In genomic region chr11:58958500-58958899, GRCh38 we compare ENCODE assay signal across 9 cellular contexts. TPM values are rescaled to one million over a fixed set of nuclear protein-coding genes. Genes with fewer than 3 reads are reported as not detected.
DNase-seq lines count a peak whose midpoint lies in the region; ATAC-seq and TF ChIP-seq lines count a peak whose summit lies in the region.
"Had no signal": no experiment of that assay in that cellular context is flagged by ENCODE, and none has a peak within 500 bp of the region (broad histone marks: within the 10 kb centered on the region; RNA-seq: fewer than 3 reads in every experiment).

No MANE protein-coding gene starts in this region.

- no peaks in the 10 kb centered on the region for H3K79me1 ChIP-seq in neuronal stem cell (ENCODE audit: low read depth, low read length)

- POLR2A ChIA-PET in OCI-LY7 (lab: Charles Lee), result interaction anchor here (1.0 kb wide), 1 partner anchor 200 kb away, joined by 3 read pairs; no protein-coding TSS in a partner anchor

- H2BK15ac ChIP-seq in neuronal stem cell (ENCODE audit: low read length), result no peak overlapping the region

- no peak overlapping the region for H3K14ac ChIP-seq in neuronal stem cell (ENCODE audit: low read length)

- no peaks in the 10 kb centered on the region for H3K79me2 ChIP-seq in OCI-LY7 (ENCODE audit: insufficient read depth, low read depth, low read length)

- intact Hi-C loops in OCI-LY7 (cut with micrococcal nuclease; ENCODE audit: unreplicated experiment), result loop anchor here (1.0 kb wide), 2 partner anchors 100 to 178 kb away; no protein-coding TSS in a partner anchor

- CTCF ChIA-PET in OCI-LY7 (lab: Charles Lee; ENCODE audit: unreplicated experiment), result interaction anchor here (0.5 kb wide), 1 partner anchor 80 kb away, joined by 5 read pairs; no protein-coding TSS in a partner anchor

- WGBS in neuronal stem cell (ENCODE audit: extremely low coverage in 2 of 2, insufficient read length in 2 of 2, insufficient replicate concordance in 1 of 2), 2 donors, result no CpG with 5 or more reads among the region's 2 CpGs

- no peaks in the 10 kb centered on the region for H3K9me3 Mint-ChIP-seq in progenitor cell of endocrine pancreas (ENCODE audit: low read depth)

- ATAC-seq in GM21576 (IDR thresholded peaks at IDR 0.05; ENCODE audit: unreplicated experiment) (peak; percentile 63), GM19328 (IDR thresholded peaks at IDR 0.05; ENCODE audit: unreplicated experiment) (no peak), GM18870 (IDR thresholded peaks at IDR 0.05; ENCODE audit: unreplicated experiment) (no peak)

- H4K91ac ChIP-seq in neuronal stem cell (ENCODE audit: low read depth, low read length, poor library complexity), result no peak overlapping the region

- peaks cover 2% of the 10 kb centered on the region for H3K4me1 Mint-ChIP-seq in progenitor cell of endocrine pancreas (ENCODE audit: low read depth)

- TF ChIP-seq CTCF in OCI-LY7 (conservative IDR thresholded peaks at IDR 0.05; ENCODE audit: low read length), result peak; percentile 84
- peak; percentile 55 for TF ChIP-seq CTCF in progenitor cell of endocrine pancreas (IDR thresholded peaks at IDR 0.05; ENCODE audit: unreplicated experiment)

- no peaks in the 10 kb centered on the region for H4K20me1 ChIP-seq in OCI-LY7 (ENCODE audit: insufficient read depth, low read length)

- H3K36me3 Mint-ChIP-seq in progenitor cell of endocrine pancreas (ENCODE audit: insufficient read depth), result peaks cover 9% of the 10 kb centered on the region

- H3K4me1 ChIP-seq in OCI-LY7 (ENCODE audit: insufficient read depth, low read length, poor library complexity, severe bottlenecking), result no peaks in the 10 kb centered on the region
- H3K4me1 ChIP-seq in neuronal stem cell (ENCODE audit: control insufficient read depth in 2 of 2, insufficient read depth in 1 of 2, low read depth in 1 of 2, low read length in 2 of 2), result peaks cover 0 to 3% of the 10 kb centered on the region in 2 donors

- no peaks in the 10 kb centered on the region for H3K27me3 Mint-ChIP-seq in progenitor cell of endocrine pancreas

- no peak overlapping the region for H3K18ac ChIP-seq in neuronal stem cell (ENCODE audit: low read length)

- H3K4me3 Mint-ChIP-seq in progenitor cell of endocrine pancreas (ENCODE audit: low read depth), result no peak overlapping the region

- no peak overlapping the region for H2BK5ac ChIP-seq in neuronal stem cell (ENCODE audit: low read length)

- H3K4ac ChIP-seq in neuronal stem cell (ENCODE audit: low read length), result no peak overlapping the region

- H3K4me3 ChIP-seq in OCI-LY7 (ENCODE audit: low read depth, low read length, poor library complexity, severe bottlenecking) (no peak overlapping the region), neuronal stem cell (ENCODE audit: low read length in 2 of 2) (no peak overlapping the region)

- H3K27me3 ChIP-seq in neuronal stem cell (ENCODE audit: control insufficient read depth in 3 of 3, insufficient read depth in 3 of 3, low read depth in 1 of 3, low read length in 3 of 3), result no peaks in the 10 kb centered on the region

- DNase-seq in EH (ENCODE audit: low read depth) (peak; percentile 22), OCI-LY7 (ENCODE audit: low spot score) (peak; percentile 63), dermis microvascular lymphatic vessel endothelial cell (ENCODE audit: low read depth in 2 of 2) (peak; percentile 28 to 35), progenitor cell of endocrine pancreas (ENCODE audit: low spot score, unreplicated experiment) (no peak), neuronal stem cell (ENCODE audit: low spot score) (no peak)

- no peak overlapping the region for H3K23ac ChIP-seq in neuronal stem cell (ENCODE audit: low read depth, low read length, poor library complexity)

- H3K9ac ChIP-seq in neuronal stem cell (ENCODE audit: low read depth, low read length, poor library complexity), result no peak overlapping the region

- no peak overlapping the region for H2BK12ac ChIP-seq in neuronal stem cell (ENCODE audit: low read length)

- H3K9me2 ChIP-seq in OCI-LY7 (ENCODE audit: insufficient read depth, low read length), result no peaks in the 10 kb centered on the region

- H2AFZ ChIP-seq in OCI-LY7 (ENCODE audit: low read length) (no peak overlapping the region), neuronal stem cell (ENCODE audit: low read length) (no peak overlapping the region)

- H3K27ac Mint-ChIP-seq in progenitor cell of endocrine pancreas, result no peak overlapping the region

- no peak overlapping the region for H3K27ac ChIP-seq in OCI-LY7 (ENCODE audit: low read depth, low read length, poor library complexity, severe bottlenecking)
- no peak overlapping the region for H3K27ac ChIP-seq in neuronal stem cell (replicated peaks; ENCODE audit: low read length)

- H3K9me3 ChIP-seq in OCI-LY7 (ENCODE audit: low read length) (no peaks in the 10 kb centered on the region), neuronal stem cell (replicated peaks in 1 of 2; ENCODE audit: control insufficient read depth in 2 of 2, insufficient read depth in 1 of 2, low read depth in 1 of 2, low read length in 2 of 2) (no peaks in the 10 kb centered on the region)

- no peak overlapping the region for H4K8ac ChIP-seq in neuronal stem cell (ENCODE audit: low read depth, low read length)

- H3K4me2 ChIP-seq in OCI-LY7 (ENCODE audit: low read length) (no peak overlapping the region), neuronal stem cell (ENCODE audit: insufficient read depth, low read length, poor library complexity, severe bottlenecking) (no peak overlapping the region)

- no peak overlapping the region for H2BK120ac ChIP-seq in neuronal stem cell (ENCODE audit: low read depth, low read length)

- no peaks in the 10 kb centered on the region for H3K36me3 ChIP-seq in OCI-LY7 (ENCODE audit: insufficient read depth, low read length)
- H3K36me3 ChIP-seq in neuronal stem cell (replicated peaks in 1 of 2; ENCODE audit: control insufficient read depth in 2 of 2, insufficient read depth in 2 of 2, low read length in 2 of 2), result no peaks in the 10 kb centered on the region

- no peak overlapping the region for H2AK5ac ChIP-seq in neuronal stem cell (ENCODE audit: low read depth, low read length)

- BruUV-seq in OCI-LY7 (replicated peaks; lab: Mats Ljungman, UMichigan), result no TSS peak

RNA-seq across cellular contexts. Expression of gene GLYATL1, which starts 19.2 kb away (rescaled TPM):
- total RNA-seq in OCI-LY7 (2014; rRNA removed; shearing (Covaris generic)), result not detected in 2 replicates
- total RNA-seq in OCI-LY7 (2022) (not detected in 2 replicates), dermis microvascular lymphatic vessel endothelial cell (under 0.01 TPM in 1 of 2 replicates, not detected in the other), progenitor cell of endocrine pancreas (23.6 and 25.3 TPM in 2 replicates)
- 12.7 TPM for polyA plus RNA-seq in neuronal stem cell (2013, experiment 1 of 2)
- polyA plus RNA-seq in neuronal stem cell (2013, experiment 2 of 2), result 13.2 TPM
- total RNA-seq: NCI-H460 had no signal

Comparison
In these comparisons a context has a peak if more than half of its experiments do, and no peak if none do; other contexts are left out.
1. DNase-seq: peak in EH (single experiment), OCI-LY7 (single experiment) and dermis microvascular lymphatic vessel endothelial cell (2 of 2); none in progenitor cell of endocrine pancreas (single experiment) and neuronal stem cell (single experiment).
2. RNA of gene GLYATL1, which starts 19.2 kb away (total RNA-seq): 23.6 to 25.3 TPM in progenitor cell of endocrine pancreas; not detected in OCI-LY7 and under 0.01 TPM in dermis microvascular lymphatic vessel endothelial cell; every median in the first group is over 10 times any median in the second.